42 cellular contexts compared by ENCODE assay signal in genomic region chr16:1141716-1142115, GRCh38. TPM values are rescaled to one million over a fixed set of nuclear protein-coding genes. Genes with fewer than 3 reads are reported as not detected.
"Had no signal": no experiment of that assay in that cellular context is flagged by ENCODE, and none has a peak within 500 bp of the region (broad histone marks: within the 10 kb centered on the region; RNA-seq: fewer than 3 reads in every experiment).

No MANE protein-coding gene starts in this region.

- ATAC-seq: activated naive CD4-positive, alpha-beta T cell treated with anti-CD3 and anti-CD28 coated beads, Interleukin-2, amount 50 U/mL, for 72 hours; activated naive CD8-positive, alpha-beta T cell treated with anti-CD3 and anti-CD28 coated beads, Interleukin-2, amount 50 U/mL, for 24 hours; activated T-cell treated with anti-CD3 and anti-CD28 coated beads, Interleukin-2, amount 50 U/mL, for 4 hours; activated T-cell treated with anti-CD3 and anti-CD28 coated beads, Interleukin-2, amount 50 U/mL, for 72 hours; activated T-helper 17 cell treated with anti-CD3 and anti-CD28 coated beads, Interleukin-2, amount 50 U/mL, for 72 hours; body of pancreas had no signal

- H3K27ac ChIP-seq: ascending aorta, body of pancreas, brain microvascular endothelial cell, breast epithelium, cardiac muscle cell had no signal

- H3K4me1 Mint-ChIP-seq: activated naive CD4-positive, alpha-beta T cell treated with anti-CD3 and anti-CD28 coated beads, Interleukin-2, amount 10 ng/mL, durations not matched to agents 7 days and 5 days; activated naive CD4-positive, alpha-beta T cell treated with anti-CD3 and anti-CD28 coated beads, Interleukin-2, amount 50 U/mL, for 24 hours; activated naive CD8-positive, alpha-beta T cell treated with anti-CD3 and anti-CD28 coated beads for 36 hours; activated naive CD8-positive, alpha-beta T cell treated with anti-CD3 and anti-CD28 coated beads, Interleukin-2, amount 50 U/mL, for 24 hours; activated T-helper 17 cell treated with anti-CD3 and anti-CD28 coated beads, Interleukin-2, amount 50 U/mL, for 72 hours; central memory CD8-positive, alpha-beta T cell had no signal

- H3K36me3 ChIP-seq: ascending aorta, brain microvascular endothelial cell, breast epithelium, cardiac muscle cell had no signal

- DNase-seq: activated effector memory CD4-positive, alpha-beta T cell treated with anti-CD3 and anti-CD28 coated beads, Interleukin-2, amount 50 U/mL, for 16 hours; activated effector memory CD4-positive, alpha-beta T cell treated with Interleukin-2 at 50 U/mL for 16 hours; activated gamma-delta T cell; activated gamma-delta T cell treated with Interleukin-2 at 50 U/mL for 16 hours; activated naive CD4-positive, alpha-beta T cell; activated naive CD4-positive, alpha-beta T cell treated with anti-CD3 and anti-CD28 coated beads for 36 hours; activated naive CD4-positive, alpha-beta T cell treated with anti-CD3 and anti-CD28 coated beads, Interleukin-2, amount 10 ng/mL, durations not matched to agents 7 days and 5 days; activated naive CD4-positive, alpha-beta T cell treated with anti-CD3 and anti-CD28 coated beads, Interleukin-2, amount 50 U/mL, for 16 hours; activated naive CD4-positive, alpha-beta T cell treated with Interleukin-2 at 50 U/mL for 16 hours; activated naive CD8-positive, alpha-beta T cell treated with anti-CD3 and anti-CD28 coated beads for 36 hours; activated naive CD8-positive, alpha-beta T cell treated with anti-CD3 and anti-CD28 coated beads, Interleukin-2, amount 10 ng/mL, durations not matched to agents 7 days and 5 days; activated naive CD8-positive, alpha-beta T cell treated with anti-CD3 and anti-CD28 coated beads, Interleukin-2, amount 50 U/mL, for 24 hours; activated T-cell treated with anti-CD3 and anti-CD28 coated beads, Interleukin-2, amount 50 U/mL, for 24 hours; activated T-cell treated with anti-CD3 and anti-CD28 coated beads, Interleukin-2, amount 50 U/mL, for 4 hours; activated T-cell treated with anti-CD3 and anti-CD28 coated beads, Interleukin-2, amount 50 U/mL, for 48 hours; activated T-cell treated with anti-CD3 and anti-CD28 coated beads, Interleukin-2, amount 50 U/mL, for 72 hours; amniotic stem cell; amygdala; anterior cingulate cortex; aorta; body of pancreas; brain microvascular endothelial cell; caudate nucleus; central memory CD4-positive, alpha-beta T cell; cerebellar nuclear complex had no signal

- H3K27ac Mint-ChIP-seq: activated naive CD4-positive, alpha-beta T cell treated with anti-CD3 and anti-CD28 coated beads for 36 hours; activated naive CD4-positive, alpha-beta T cell treated with anti-CD3 and anti-CD28 coated beads, Interleukin-2, amount 10 ng/mL, durations not matched to agents 7 days and 5 days; activated naive CD4-positive, alpha-beta T cell treated with anti-CD3 and anti-CD28 coated beads, Interleukin-2, amount 50 U/mL, for 24 hours; activated naive CD8-positive, alpha-beta T cell; activated naive CD8-positive, alpha-beta T cell treated with anti-CD3 and anti-CD28 coated beads for 36 hours; activated naive CD8-positive, alpha-beta T cell treated with anti-CD3 and anti-CD28 coated beads, Interleukin-2, amount 10 ng/mL, durations not matched to agents 7 days and 5 days; activated naive CD8-positive, alpha-beta T cell treated with anti-CD3 and anti-CD28 coated beads, Interleukin-2, amount 50 U/mL, for 24 hours; activated T-cell treated with anti-CD3 and anti-CD28 coated beads, Interleukin-2, amount 50 U/mL, for 24 hours; activated T-cell treated with anti-CD3 and anti-CD28 coated beads, Interleukin-2, amount 50 U/mL, for 72 hours; activated T-helper 1 cell treated with anti-CD3 and anti-CD28 coated beads, Interleukin-12 subunit alpha, Interleukin-12 subunit beta, Interleukin-2, Interleukin-4 antibody, amounts not matched to agents 30 ng/mL and 10 ng/mL and 1 ng/mL, durations not matched to agents 14 hours and 24 hours and 36 hours; activated T-helper 17 cell treated with anti-CD3 and anti-CD28 coated beads, Interleukin-2, amount 50 U/mL, for 72 hours; activated T-helper 2 cell treated with anti-CD3 and anti-CD28 coated beads, Interferon-gamma antibody, Interleukin-2, Interleukin-4, amounts not matched to agents 10 μg/mL and 5 μg/mL and 100 μg/mL, durations not matched to agents 14 hours and 24 hours and 36 hours had no signal

- H3K4me1 ChIP-seq: ascending aorta, breast epithelium had no signal

- H3K27me3 Mint-ChIP-seq: activated naive CD4-positive, alpha-beta T cell treated with anti-CD3 and anti-CD28 coated beads, Interleukin-2, amount 50 U/mL, for 24 hours; activated naive CD8-positive, alpha-beta T cell; activated naive CD8-positive, alpha-beta T cell treated with anti-CD3 and anti-CD28 coated beads for 36 hours; activated naive CD8-positive, alpha-beta T cell treated with anti-CD3 and anti-CD28 coated beads, Interleukin-2, amount 10 ng/mL, durations not matched to agents 7 days and 5 days; activated T-helper 17 cell treated with anti-CD3 and anti-CD28 coated beads, Interleukin-2, amount 50 U/mL, for 72 hours had no signal

- H3K4me3 ChIP-seq: ascending aorta, body of pancreas, breast epithelium, cardiac muscle cell had no signal

- H3K9me3 ChIP-seq: ascending aorta, body of pancreas, breast epithelium had no signal

- H3K36me3 Mint-ChIP-seq: activated naive CD4-positive, alpha-beta T cell treated with anti-CD3 and anti-CD28 coated beads, Interleukin-2, amount 10 ng/mL, durations not matched to agents 7 days and 5 days; activated naive CD4-positive, alpha-beta T cell treated with anti-CD3 and anti-CD28 coated beads, Interleukin-2, amount 50 U/mL, for 24 hours; activated naive CD4-positive, alpha-beta T cell treated with anti-CD3 and anti-CD28 coated beads, Interleukin-2, amount 50 U/mL, for 72 hours; activated naive CD8-positive, alpha-beta T cell; activated naive CD8-positive, alpha-beta T cell treated with anti-CD3 and anti-CD28 coated beads for 36 hours; activated naive CD8-positive, alpha-beta T cell treated with anti-CD3 and anti-CD28 coated beads, Interleukin-2, amount 10 ng/mL, durations not matched to agents 7 days and 5 days; brain had no signal

- H3K27me3 ChIP-seq: ascending aorta, body of pancreas, brain microvascular endothelial cell, cardiac muscle cell had no signal

- H3K4me3 Mint-ChIP-seq: activated naive CD4-positive, alpha-beta T cell treated with anti-CD3 and anti-CD28 coated beads for 36 hours; activated naive CD4-positive, alpha-beta T cell treated with anti-CD3 and anti-CD28 coated beads, Interleukin-2, amount 10 ng/mL, durations not matched to agents 7 days and 5 days; activated naive CD4-positive, alpha-beta T cell treated with anti-CD3 and anti-CD28 coated beads, Interleukin-2, amount 50 U/mL, for 24 hours; activated naive CD8-positive, alpha-beta T cell; activated naive CD8-positive, alpha-beta T cell treated with anti-CD3 and anti-CD28 coated beads for 36 hours; activated naive CD8-positive, alpha-beta T cell treated with anti-CD3 and anti-CD28 coated beads, Interleukin-2, amount 10 ng/mL, durations not matched to agents 7 days and 5 days; activated naive CD8-positive, alpha-beta T cell treated with anti-CD3 and anti-CD28 coated beads, Interleukin-2, amount 50 U/mL, for 24 hours; activated T-cell treated with anti-CD3 and anti-CD28 coated beads, Interleukin-2, amount 50 U/mL, for 24 hours; activated T-cell treated with anti-CD3 and anti-CD28 coated beads, Interleukin-2, amount 50 U/mL, for 4 hours; activated T-cell treated with anti-CD3 and anti-CD28 coated beads, Interleukin-2, amount 50 U/mL, for 72 hours; activated T-helper 1 cell treated with anti-CD3 and anti-CD28 coated beads, Interleukin-12 subunit alpha, Interleukin-12 subunit beta, Interleukin-2, Interleukin-4 antibody, amounts not matched to agents 30 ng/mL and 10 ng/mL and 1 ng/mL, durations not matched to agents 14 hours and 24 hours and 36 hours; activated T-helper 17 cell treated with anti-CD3 and anti-CD28 coated beads, Interleukin-2, amount 50 U/mL, for 72 hours; brain; central memory CD8-positive, alpha-beta T cell had no signal

RNA-seq across cellular contexts. Expression of gene CACNA1H, which starts 11.2 kb away (rescaled TPM):
- total RNA-seq: bronchial epithelial cell had no signal

RNA-seq across cellular contexts. Expression of gene C1QTNF8, which starts 45.7 kb away (rescaled TPM):
- total RNA-seq: activated naive CD4-positive, alpha-beta T cell treated with anti-CD3 and anti-CD28 coated beads for 36 hours; activated naive CD4-positive, alpha-beta T cell treated with anti-CD3 and anti-CD28 coated beads, Interleukin-2, amount 50 U/mL, for 72 hours; activated naive CD8-positive, alpha-beta T cell treated with anti-CD3 and anti-CD28 coated beads for 36 hours; activated naive CD8-positive, alpha-beta T cell treated with anti-CD3 and anti-CD28 coated beads, Interleukin-2, amount 10 ng/mL, durations not matched to agents 7 days and 5 days; activated T-cell treated with anti-CD3 and anti-CD28 coated beads, Interleukin-2, amount 50 U/mL, for 4 hours; activated T-cell treated with anti-CD3 and anti-CD28 coated beads, Interleukin-2, amount 50 U/mL, for 72 hours; activated T-helper 1 cell treated with anti-CD3 and anti-CD28 coated beads, Interleukin-12 subunit alpha, Interleukin-12 subunit beta, Interleukin-2, Interleukin-4 antibody, amounts not matched to agents 30 ng/mL and 10 ng/mL and 1 ng/mL, durations not matched to agents 14 hours and 24 hours and 36 hours; activated T-helper 17 cell treated with anti-CD3 and anti-CD28 coated beads, Interleukin-2, amount 50 U/mL, for 72 hours; activated T-helper 2 cell treated with anti-CD3 and anti-CD28 coated beads, Interferon-gamma antibody, Interleukin-2, Interleukin-4, amounts not matched to agents 10 μg/mL and 5 μg/mL and 100 μg/mL, durations not matched to agents 14 hours and 24 hours and 36 hours; ascending aorta; astrocyte; body of pancreas; breast epithelium; bronchial epithelial cell; cardiac septum; cerebellum; chondrocyte had no signal
- polyA plus RNA-seq: adipose tissue, cardiac muscle cell had no signal
